In the genomic region with DNA sequence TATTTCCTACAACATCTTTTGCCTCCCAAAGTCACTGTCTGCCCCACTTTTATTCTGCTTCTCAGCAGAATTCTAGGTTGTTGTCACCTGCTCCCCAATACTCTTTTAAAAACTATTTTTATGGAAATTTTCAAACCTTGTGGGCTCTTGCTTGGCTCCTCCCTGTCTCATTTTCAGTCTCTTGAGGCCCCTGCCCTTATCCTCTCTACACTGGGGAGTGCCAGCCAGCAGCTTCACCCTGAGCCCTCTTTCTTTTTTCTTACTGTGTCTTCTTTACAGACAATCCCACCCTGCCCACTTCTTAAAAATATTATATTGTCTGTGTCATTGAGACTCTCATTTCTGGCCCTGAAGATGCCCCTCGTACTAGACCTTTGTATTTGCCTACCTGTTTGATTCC, we compare ENCODE assay signal across 23 cellular contexts.
A peak's percentile ranks its signal among the peaks of the same experiment; 100 is the strongest.
DNase-seq lines count a peak whose midpoint lies in the region; ATAC-seq, FAIRE-seq and TF ChIP-seq lines count a peak whose summit lies in the region.
"Had no signal": no experiment of that assay in that cellular context is flagged by ENCODE, and none has a peak within 500 bp of the region (broad histone marks: within the 10 kb centered on the region; RNA-seq: fewer than 3 reads in every experiment).

No MANE protein-coding gene starts in this region.

- TF ChIP-seq CTCF in heart left ventricle (IDR thresholded peaks at IDR 0.05) (no peak), astrocyte (IDR thresholded peaks at IDR 0.05; ENCODE audit: insufficient read depth, low read depth, low read length) (no peak), nephron progenitor cell (IDR thresholded peaks at IDR 0.05) (no peak)

- H3K27me3 ChIP-seq in heart left ventricle (no peaks in the 10 kb centered on the region), astrocyte (ENCODE audit: insufficient read depth, low read length) (no peaks in the 10 kb centered on the region), skeletal muscle tissue (ENCODE audit: control insufficient read depth in 3 of 3, insufficient read depth in 3 of 3, low read length in 3 of 3) (no peaks in the 10 kb centered on the region), small intestine (ENCODE audit: control insufficient read depth in 2 of 2, insufficient read depth in 2 of 2, low read length in 2 of 2) (no peaks in the 10 kb centered on the region)
- H3K27me3 ChIP-seq: ascending aorta had no signal

- no peaks in the 10 kb centered on the region for H3K9me3 ChIP-seq in heart left ventricle
- no peaks in the 10 kb centered on the region for H3K9me3 ChIP-seq in astrocyte (ENCODE audit: insufficient read depth, low read depth, low read length)
- H3K9me3 ChIP-seq in skeletal muscle tissue (ENCODE audit: control insufficient read depth in 3 of 3, low read length in 3 of 3), result no peaks in the 10 kb centered on the region
- no peaks in the 10 kb centered on the region for H3K9me3 ChIP-seq in small intestine (ENCODE audit: control insufficient read depth, low read depth)
- H3K9me3 ChIP-seq: ascending aorta had no signal

- no peaks in the 10 kb centered on the region for H3K79me2 ChIP-seq in astrocyte (ENCODE audit: insufficient read depth, low read length)

- H3K4me1 Mint-ChIP-seq in T-cell, result peaks cover 5 to 11% (median 8%) of the 10 kb centered on the region in 3 donors
- H3K4me1 Mint-ChIP-seq in astrocyte (ENCODE audit: low read depth, unreplicated experiment), result peaks cover 11% of the 10 kb centered on the region
- peaks cover 8% of the 10 kb centered on the region for H3K4me1 Mint-ChIP-seq in nephron progenitor cell

- WGBS in heart left ventricle, 4 donors, result 88 to 97% (median 94%) methylated on average over 1 of the region's 1 CpG
- WGBS in small intestine, 3 donors, result 90 to 100% (median 97%) methylated on average over 1 of the region's 1 CpG

- H3K4me3 ChIP-seq in heart left ventricle, result no peak overlapping the region
- H3K4me3 ChIP-seq in astrocyte (ENCODE audit: insufficient read depth, low read depth, low read length), result no peak overlapping the region
- H3K4me3 ChIP-seq in skeletal muscle tissue (ENCODE audit: low read length in 3 of 3), result peak overlapping the region in 2 of 3 donors; percentile 37 to 55
- no peak overlapping the region for H3K4me3 ChIP-seq in small intestine (ENCODE audit: low read depth in 1 of 2, low read length in 2 of 2)
- H3K4me3 ChIP-seq: ascending aorta, GM12878, skin epidermis had no signal

- H2AFZ ChIP-seq in astrocyte (ENCODE audit: low read depth, low read length), result no peak overlapping the region

- H3K9ac ChIP-seq in astrocyte (ENCODE audit: low read length) (no peak overlapping the region), skeletal muscle tissue (ENCODE audit: low read depth in 1 of 3, low read length in 3 of 3) (peak overlapping the region; percentile 60 to 86 (median 81))

- H3K27ac ChIP-seq in heart left ventricle (peak overlapping the region in 9 of 12 donors; percentile 12 to 79 (median 72)), astrocyte (ENCODE audit: low read depth, low read length) (no peak overlapping the region), skeletal muscle tissue (ENCODE audit: low read depth, low read length) (peak overlapping the region; percentile 88), small intestine (ENCODE audit: low read depth in 1 of 2, low read length in 1 of 2) (no peak overlapping the region)
- H3K27ac ChIP-seq: ascending aorta, HL-60 had no signal

- CTCF ChIA-PET in T-cell (lab: Charles Lee), result no interaction called here

- H4K20me1 ChIP-seq in astrocyte (ENCODE audit: insufficient read depth, low read length), result no peaks in the 10 kb centered on the region

- H3K36me3 ChIP-seq in heart left ventricle (peaks cover 0 to 32% (median 6%) of the 10 kb centered on the region in 9 donors), astrocyte (ENCODE audit: insufficient read depth, low read length) (no peaks in the 10 kb centered on the region), skeletal muscle tissue (ENCODE audit: control insufficient read depth in 3 of 3, insufficient read depth in 3 of 3, low read length in 3 of 3) (peaks cover 0 to 3% (median 3%) of the 10 kb centered on the region in 3 donors), small intestine (ENCODE audit: control insufficient read depth in 2 of 2, insufficient read depth in 2 of 2, low read length in 2 of 2) (peaks cover 2 to 6% of the 10 kb centered on the region in 2 donors)

- H3K27ac Mint-ChIP-seq in T-cell, result peak overlapping the region; percentile 84 to 90
- peak overlapping the region; percentile 69 for H3K27ac Mint-ChIP-seq in astrocyte (ENCODE audit: unreplicated experiment)
- no peak overlapping the region for H3K27ac Mint-ChIP-seq in nephron progenitor cell
- H3K27ac Mint-ChIP-seq: progenitor cell of endocrine pancreas, type B pancreatic cell had no signal

- no peak for DNase-seq in heart left ventricle
- no peak for DNase-seq in Right ventricle myocardium inferior (ENCODE audit: missing footprints)
- no peak for DNase-seq in T-cell
- DNase-seq in astrocyte (ENCODE audit: low read depth), result no peak
- no peak for DNase-seq in small intestine
- DNase-seq in nephron progenitor cell, result no peak
- DNase-seq in cortex of kidney (lab: John Stamatoyannopoulos, UW), result no peak
- DNase-seq: activated gamma-delta T cell treated with Interleukin-2 at 50 U/mL for 16 hours; CD8-positive, alpha-beta T cell; GOT3; NCI-H1436 treated with DMSO at 0.1 percent for 48 hours; NCI-H2171; NCI-H526; stimulated activated CD4-positive, alpha-beta T cell treated with anti-CD3 and anti-CD28 coated beads, Interleukin-2, amount 100 ng/mL, for 48 hours had no signal

- H3K36me3 Mint-ChIP-seq in T-cell, result peaks cover 35% of the 10 kb centered on the region
- H3K36me3 Mint-ChIP-seq in astrocyte (ENCODE audit: low read depth, unreplicated experiment), result peaks cover 12% of the 10 kb centered on the region
- peaks cover 27% of the 10 kb centered on the region for H3K36me3 Mint-ChIP-seq in nephron progenitor cell (ENCODE audit: low read depth)

- H3K4me3 Mint-ChIP-seq in T-cell (peak overlapping the region in 1 of 3 donors; percentile 50), astrocyte (ENCODE audit: unreplicated experiment) (no peak overlapping the region), nephron progenitor cell (no peak overlapping the region)
- H3K4me3 Mint-ChIP-seq: CD8-positive, alpha-beta T cell; type B pancreatic cell had no signal

- no peak overlapping the region for H3K4me2 ChIP-seq in astrocyte (ENCODE audit: low read length)

- no peak for TF ChIP-seq POLR2A in heart left ventricle (IDR thresholded peaks at IDR 0.05)

- FAIRE-seq in astrocyte (lab: Jason Lieb, UNC) (no peak), small intestine (lab: Jason Lieb, UNC) (no peak)
- FAIRE-seq: endometrium, GM12878, GM19239 had no signal

- POLR2A ChIA-PET in T-cell (lab: Charles Lee), result no interaction called here

- H3K4me1 ChIP-seq in heart left ventricle, result peaks cover 0 to 14% (median 3%) of the 10 kb centered on the region in 12 donors
- no peaks in the 10 kb centered on the region for H3K4me1 ChIP-seq in astrocyte (ENCODE audit: insufficient read depth, low read length)
- peaks cover 14 to 30% (median 24%) of the 10 kb centered on the region in 3 donors for H3K4me1 ChIP-seq in skeletal muscle tissue (ENCODE audit: control insufficient read depth in 3 of 3, insufficient read depth in 3 of 3, low read length in 3 of 3)
- no peaks in the 10 kb centered on the region for H3K4me1 ChIP-seq in small intestine (ENCODE audit: control insufficient read depth in 2 of 2, insufficient read depth in 1 of 2, low read depth in 1 of 2, low read length in 1 of 2)
- H3K4me1 ChIP-seq: ascending aorta had no signal

- intact Hi-C loops in heart left ventricle (cut with DNase I), result loop anchor here in 1 of 10 donors (10.0 kb wide), 1 partner anchor 65 kb away; the partner anchor contains the start of gene TMEM248
- intact Hi-C loops in Right ventricle myocardium inferior (cut with DNase I), result no loop called here

- H3K9me3 Mint-ChIP-seq in T-cell, result no peaks in the 10 kb centered on the region
- H3K9me3 Mint-ChIP-seq in astrocyte (ENCODE audit: unreplicated experiment), result no peaks in the 10 kb centered on the region
- no peaks in the 10 kb centered on the region for H3K9me3 Mint-ChIP-seq in nephron progenitor cell
- H3K9me3 Mint-ChIP-seq: CD8-positive, alpha-beta T cell; type B pancreatic cell had no signal

- H3K27me3 Mint-ChIP-seq in T-cell, result no peaks in the 10 kb centered on the region
- no peaks in the 10 kb centered on the region for H3K27me3 Mint-ChIP-seq in astrocyte (ENCODE audit: low read depth, unreplicated experiment)
- H3K27me3 Mint-ChIP-seq in nephron progenitor cell (ENCODE audit: low read depth, poor library complexity), result no peaks in the 10 kb centered on the region
- H3K27me3 Mint-ChIP-seq: progenitor cell of endocrine pancreas, type B pancreatic cell had no signal

- ATAC-seq in heart left ventricle (no peak), Right ventricle myocardium inferior (no peak), T-cell (replicated peaks in 1 of 4) (no peak)
- ATAC-seq: CD8-positive, alpha-beta T cell; GM12878 had no signal

Comparison
In these comparisons a context has a peak if more than half of its experiments do, and no peak if none do; other contexts are left out.
1. H3K27ac ChIP-seq: peak in heart left ventricle (9 of 12) and skeletal muscle tissue (single experiment); none in astrocyte (single experiment) and small intestine (0 of 2).
2. H3K4me3 ChIP-seq: peak in skeletal muscle tissue (2 of 3); none in heart left ventricle (0 of 12), astrocyte (single experiment) and small intestine (0 of 2).